ENCODE assay signal across 15 cellular contexts in genomic region chr1:93004566-93005251, GRCh38.
"Had no signal": no experiment of that assay in that cellular context is flagged by ENCODE, and none has a peak within 500 bp of the region (broad histone marks: within the 10 kb centered on the region; RNA-seq: fewer than 3 reads in every experiment).

No MANE protein-coding gene starts in this region.

- H3K9me3 ChIP-seq: testis, upper lobe of right lung had no signal

- H3K4me1 ChIP-seq: upper lobe of right lung had no signal

- H3K36me3 Mint-ChIP-seq: activated naive CD4-positive, alpha-beta T cell treated with anti-CD3 and anti-CD28 coated beads, Interleukin-2, amount 10 ng/mL, durations not matched to agents 7 days and 5 days; WTC11 had no signal

- DNase-seq: activated CD4-positive, alpha-beta T cell treated with anti-CD3 and anti-CD28 coated beads, Interleukin-2, amount 10 ng/mL, durations not matched to agents 7 days and 5 days; activated CD8-positive, alpha-beta memory T cell treated with anti-CD3 and anti-CD28 coated beads for 24 hours; activated naive CD4-positive, alpha-beta T cell treated with anti-CD3 and anti-CD28 coated beads, Interleukin-2, amount 10 ng/mL, durations not matched to agents 7 days and 5 days; activated T-cell treated with anti-CD3 and anti-CD28 coated beads for 4 hours; foreskin melanocyte; kidney; mesendoderm; stimulated activated CD4-positive, alpha-beta T cell treated with anti-CD3 and anti-CD28 coated beads, Interleukin-2, amount 100 ng/mL, for 48 hours; stimulated activated naive CD8-positive, alpha-beta T cell treated with anti-CD3 and anti-CD28 coated beads, Interleukin-15, amount 100 ng/mL, for 72 hours; testis; upper lobe of right lung had no signal

- H3K4me3 Mint-ChIP-seq: activated CD4-positive, alpha-beta T cell treated with anti-CD3 and anti-CD28 coated beads, Interleukin-2, amount 10 ng/mL, durations not matched to agents 7 days and 5 days; activated naive CD4-positive, alpha-beta T cell treated with anti-CD3 and anti-CD28 coated beads, Interleukin-2, amount 10 ng/mL, durations not matched to agents 7 days and 5 days; neural crest cell; stimulated activated naive CD8-positive, alpha-beta T cell treated with anti-CD3 and anti-CD28 coated beads, Interleukin-15, amount 100 ng/mL, for 72 hours; WTC11 had no signal

- H3K36me3 ChIP-seq: cardiac muscle cell, upper lobe of right lung had no signal

- H3K4me1 Mint-ChIP-seq: activated naive CD4-positive, alpha-beta T cell treated with anti-CD3 and anti-CD28 coated beads, Interleukin-2, amount 10 ng/mL, durations not matched to agents 7 days and 5 days; neural crest cell; stimulated activated naive CD8-positive, alpha-beta T cell treated with anti-CD3 and anti-CD28 coated beads, Interleukin-15, amount 100 ng/mL, for 72 hours had no signal

- H3K27me3 ChIP-seq: cardiac muscle cell, testis, upper lobe of right lung had no signal

- H3K27ac ChIP-seq: cardiac muscle cell, testis, upper lobe of right lung had no signal

- H3K4me3 ChIP-seq: cardiac muscle cell, testis, upper lobe of right lung had no signal

- H3K9me3 Mint-ChIP-seq: activated CD4-positive, alpha-beta T cell treated with anti-CD3 and anti-CD28 coated beads, Interleukin-2, amount 10 ng/mL, durations not matched to agents 7 days and 5 days; activated naive CD4-positive, alpha-beta T cell treated with anti-CD3 and anti-CD28 coated beads, Interleukin-2, amount 10 ng/mL, durations not matched to agents 7 days and 5 days; activated T-helper 2 cell treated with anti-CD3 and anti-CD28 coated beads, Interferon-gamma antibody, Interleukin-2, Interleukin-4, amounts not matched to agents 10 μg/mL and 5 μg/mL and 100 μg/mL, durations not matched to agents 14 hours and 24 hours and 36 hours; neural crest cell; stimulated activated naive CD8-positive, alpha-beta T cell treated with anti-CD3 and anti-CD28 coated beads, Interleukin-15, amount 100 ng/mL, for 72 hours; WTC11 had no signal

- ATAC-seq: stimulated activated naive CD8-positive, alpha-beta T cell treated with anti-CD3 and anti-CD28 coated beads, Interleukin-15, amount 100 ng/mL, for 72 hours; upper lobe of right lung; WTC11 had no signal

- H3K27ac Mint-ChIP-seq: activated CD4-positive, alpha-beta T cell treated with anti-CD3 and anti-CD28 coated beads, Interleukin-2, amount 10 ng/mL, durations not matched to agents 7 days and 5 days; activated naive CD4-positive, alpha-beta T cell treated with anti-CD3 and anti-CD28 coated beads, Interleukin-2, amount 10 ng/mL, durations not matched to agents 7 days and 5 days; activated T-helper 2 cell treated with anti-CD3 and anti-CD28 coated beads, Interferon-gamma antibody, Interleukin-2, Interleukin-4, amounts not matched to agents 10 μg/mL and 5 μg/mL and 100 μg/mL, durations not matched to agents 14 hours and 24 hours and 36 hours; stimulated activated naive CD8-positive, alpha-beta T cell treated with anti-CD3 and anti-CD28 coated beads, Interleukin-15, amount 100 ng/mL, for 72 hours; WTC11 had no signal
